In genomic region chr15:55819397-55820034, GRCh38 we compare ENCODE assay signal across 18 cellular contexts.
DNase-seq lines count a peak whose midpoint lies in the region; ATAC-seq and TF ChIP-seq lines count a peak whose summit lies in the region.
"Had no signal": no experiment of that assay in that cellular context is flagged by ENCODE, and none has a peak within 500 bp of the region (broad histone marks: within the 10 kb centered on the region; RNA-seq: fewer than 3 reads in every experiment).

No MANE protein-coding gene starts in this region.

- no peak overlapping the region for H2BK15ac ChIP-seq in mesendoderm (replicated peaks; ENCODE audit: low read depth)

- H3K27ac ChIP-seq in GM23338 (ENCODE audit: low read depth) (no peak overlapping the region), SJCRH30 (no peak overlapping the region), mesendoderm (ENCODE audit: low read depth, low read length) (no peak overlapping the region), trophoblast cell (ENCODE audit: low read depth, low read length) (no peak overlapping the region)
- H3K27ac ChIP-seq: RWPE1, SK-N-MC had no signal

- H3K9ac ChIP-seq in mesendoderm (ENCODE audit: low read length) (no peak overlapping the region), trophoblast cell (ENCODE audit: low read length) (no peak overlapping the region)

- H3K4me1 ChIP-seq in GM23338 (ENCODE audit: insufficient read depth) (no peaks in the 10 kb centered on the region), SJCRH30 (no peaks in the 10 kb centered on the region; the same call in 1 of the 2 replicates), mesendoderm (ENCODE audit: control insufficient read depth, low read depth, low read length) (peaks cover 3% of the 10 kb centered on the region), trophoblast cell (ENCODE audit: control insufficient read depth in 1 of 2, insufficient read depth in 2 of 2, low read length in 2 of 2) (no peaks in the 10 kb centered on the region)

- no peak overlapping the region for H2BK12ac ChIP-seq in trophoblast cell (ENCODE audit: low read length)

- H2BK120ac ChIP-seq in mesendoderm (ENCODE audit: low read depth, low read length) (no peak overlapping the region), trophoblast cell (ENCODE audit: insufficient read depth, low read length, poor library complexity) (no peak overlapping the region)

- no peaks in the 10 kb centered on the region for H3K27me3 ChIP-seq in GM23338 (ENCODE audit: insufficient read depth)
- no peaks in the 10 kb centered on the region for H3K27me3 ChIP-seq in SJCRH30
- H3K27me3 ChIP-seq in mesendoderm (ENCODE audit: insufficient read depth, low read length, poor library complexity): no peaks in the 10 kb centered on the region
- H3K27me3 ChIP-seq in trophoblast cell (ENCODE audit: insufficient read depth, low read length): no peaks in the 10 kb centered on the region

- no peaks in the 10 kb centered on the region for H3F3A ChIP-seq in GM23338 (replicated peaks; ENCODE audit: low read depth)

- H4K8ac ChIP-seq in mesendoderm (ENCODE audit: low read depth, low read length): no peak overlapping the region
- no peak overlapping the region for H4K8ac ChIP-seq in trophoblast cell (ENCODE audit: low read depth, low read length)

- H3K9me2 ChIP-seq in GM23338 (ENCODE audit: insufficient read depth): 0 out of 2 replicates have a peak, but pooled peaks cover 3% of the 10 kb centered on the region

- H4K91ac ChIP-seq in trophoblast cell (ENCODE audit: low read depth, low read length): no peak overlapping the region

- no peaks in the 10 kb centered on the region for H3K36me3 Mint-ChIP-seq in GM23338 (ENCODE audit: low read depth)
- H3K36me3 Mint-ChIP-seq: CD4-positive, CD25-positive, alpha-beta regulatory T cell had no signal

- H2AK5ac ChIP-seq in mesendoderm (ENCODE audit: low read length): no peak overlapping the region
- no peak overlapping the region for H2AK5ac ChIP-seq in trophoblast cell (ENCODE audit: low read length)

- H4K5ac ChIP-seq in mesendoderm (ENCODE audit: low read length): no peak overlapping the region

- H3K4me3 ChIP-seq in GM23338 (no peak overlapping the region), SJCRH30 (peak overlapping the region; percentile 33), mesendoderm (ENCODE audit: low read length) (no peak overlapping the region), trophoblast cell (ENCODE audit: low read depth, low read length) (peak overlapping the region; percentile 29)
- H3K4me3 ChIP-seq: SK-N-MC had no signal

- no CpG with 5 or more reads among the region's 10 CpGs for WGBS in mesendoderm (ENCODE audit: extremely low coverage, insufficient coverage, low lambda C conversion rate)
- no CpG with 5 or more reads among the region's 10 CpGs for WGBS in trophoblast cell (ENCODE audit: extremely low coverage, insufficient coverage, insufficient read length)

- peaks cover 6% of the 10 kb centered on the region for H3K4me1 Mint-ChIP-seq in GM23338
- H3K4me1 Mint-ChIP-seq: CD4-positive, CD25-positive, alpha-beta regulatory T cell had no signal

- ATAC-seq in GM23338: peak; percentile 57
- no peak for ATAC-seq in HG02610 (IDR thresholded peaks at IDR 0.05; ENCODE audit: unreplicated experiment)
- ATAC-seq: PC-3 had no signal

- TF ChIP-seq CTCF in GM23338 (conservative IDR thresholded peaks at IDR 0.05; ENCODE audit: low read depth in 2 of 2): no peak

- H2AFZ ChIP-seq in GM23338 (peak overlapping the region; percentile 74; the same call in 1 of the 2 replicates), trophoblast cell (ENCODE audit: insufficient read depth, low read length, poor library complexity) (no peak overlapping the region)

- H3K23ac ChIP-seq in mesendoderm (ENCODE audit: low read length): no peak overlapping the region
- H3K23ac ChIP-seq in trophoblast cell (ENCODE audit: low read length): no peak overlapping the region

- H3K4me3 Mint-ChIP-seq in GM23338: no peak overlapping the region
- H3K4me3 Mint-ChIP-seq: CD4-positive, CD25-positive, alpha-beta regulatory T cell had no signal

- H3K14ac ChIP-seq in trophoblast cell (ENCODE audit: low read length): no peak overlapping the region

- DNase-seq in GM23338 (ENCODE audit: low spot score): peak; percentile 22
- peak; percentile 27 to 46 for DNase-seq in SJCRH30
- peak; percentile 16 for DNase-seq in mesendoderm
- no peak for DNase-seq in trophoblast cell
- no peak for DNase-seq in stimulated activated naive CD4-positive, alpha-beta T cell treated with Interleukin-2 at 50 U/mL for 16 hours (lab: John Stamatoyannopoulos, UW)
- no peak for DNase-seq in central memory CD4-positive, alpha-beta T cell
- DNase-seq: ACHN; CD4-positive, CD25-positive, alpha-beta regulatory T cell; HCEC 1CT; KBM-7; MV-4-11; NCI-H1417 treated with DMSO at 0.1 percent for 48 hours; NCI-H1930; NCI-H748 treated with DMSO at 0.1 percent for 48 hours; PC-3 had no signal

- H3K9me3 Mint-ChIP-seq in GM23338: no peaks in the 10 kb centered on the region; the same call in 2 of the 3 replicates

- H3K27ac Mint-ChIP-seq in GM23338: no peak overlapping the region
- H3K27ac Mint-ChIP-seq: CD4-positive, CD25-positive, alpha-beta regulatory T cell had no signal

- H3K4ac ChIP-seq in mesendoderm (ENCODE audit: low read depth, low read length) (no peak overlapping the region), trophoblast cell (ENCODE audit: low read depth, low read length) (no peak overlapping the region)

- no peaks in the 10 kb centered on the region for H4K20me1 ChIP-seq in GM23338 (replicated peaks; ENCODE audit: insufficient read depth)

- no peak overlapping the region for H4K12ac ChIP-seq in trophoblast cell (ENCODE audit: low read depth, low read length)

- H3K4me2 ChIP-seq in GM23338: no peak overlapping the region
- no peak overlapping the region for H3K4me2 ChIP-seq in mesendoderm (ENCODE audit: low read length)
- H3K4me2 ChIP-seq in trophoblast cell (ENCODE audit: low read length): no peak overlapping the region

- no peaks in the 10 kb centered on the region for H3K36me3 ChIP-seq in GM23338 (ENCODE audit: insufficient read depth)
- no peaks in the 10 kb centered on the region for H3K36me3 ChIP-seq in SJCRH30
- H3K36me3 ChIP-seq in mesendoderm (ENCODE audit: control insufficient read depth, insufficient read depth, low read length): no peaks in the 10 kb centered on the region
- H3K36me3 ChIP-seq in trophoblast cell (ENCODE audit: control insufficient read depth in 1 of 2, insufficient read depth in 2 of 2, low read length in 2 of 2): no peaks in the 10 kb centered on the region

- H2BK5ac ChIP-seq in mesendoderm (ENCODE audit: low read length) (no peak overlapping the region), trophoblast cell (ENCODE audit: low read depth, low read length, poor library complexity) (no peak overlapping the region)

- H3K79me1 ChIP-seq in mesendoderm (ENCODE audit: low read length): no peaks in the 10 kb centered on the region
- no peaks in the 10 kb centered on the region for H3K79me1 ChIP-seq in trophoblast cell (ENCODE audit: low read length)

- H3K56ac ChIP-seq in mesendoderm (ENCODE audit: low read length): no peak overlapping the region

- no peaks in the 10 kb centered on the region for H3K27me3 Mint-ChIP-seq in GM23338 (ENCODE audit: insufficient read depth, low read depth, poor library complexity)

- H3K9me3 ChIP-seq in SJCRH30 (replicated peaks) (no peaks in the 10 kb centered on the region), trophoblast cell (ENCODE audit: insufficient read depth, low read depth, low read length) (no peaks in the 10 kb centered on the region)

- H3K18ac ChIP-seq in mesendoderm (ENCODE audit: low read length) (no peak overlapping the region), trophoblast cell (ENCODE audit: low read length) (no peak overlapping the region)

- no peaks in the 10 kb centered on the region for H3K79me2 ChIP-seq in GM23338 (replicated peaks; ENCODE audit: insufficient read depth)
- H3K79me2 ChIP-seq in mesendoderm (ENCODE audit: control insufficient read depth, insufficient read depth, low read length): no peaks in the 10 kb centered on the region
- H3K79me2 ChIP-seq in trophoblast cell (ENCODE audit: control insufficient read depth, insufficient read depth, low read length, poor library complexity): no peaks in the 10 kb centered on the region

TF ChIP-seq in GM23338, 12 proteins besides CTCF, POLR2A, EP300 and RAD21 (continues in another document):
- TF ChIP-seq, protein P1, sequence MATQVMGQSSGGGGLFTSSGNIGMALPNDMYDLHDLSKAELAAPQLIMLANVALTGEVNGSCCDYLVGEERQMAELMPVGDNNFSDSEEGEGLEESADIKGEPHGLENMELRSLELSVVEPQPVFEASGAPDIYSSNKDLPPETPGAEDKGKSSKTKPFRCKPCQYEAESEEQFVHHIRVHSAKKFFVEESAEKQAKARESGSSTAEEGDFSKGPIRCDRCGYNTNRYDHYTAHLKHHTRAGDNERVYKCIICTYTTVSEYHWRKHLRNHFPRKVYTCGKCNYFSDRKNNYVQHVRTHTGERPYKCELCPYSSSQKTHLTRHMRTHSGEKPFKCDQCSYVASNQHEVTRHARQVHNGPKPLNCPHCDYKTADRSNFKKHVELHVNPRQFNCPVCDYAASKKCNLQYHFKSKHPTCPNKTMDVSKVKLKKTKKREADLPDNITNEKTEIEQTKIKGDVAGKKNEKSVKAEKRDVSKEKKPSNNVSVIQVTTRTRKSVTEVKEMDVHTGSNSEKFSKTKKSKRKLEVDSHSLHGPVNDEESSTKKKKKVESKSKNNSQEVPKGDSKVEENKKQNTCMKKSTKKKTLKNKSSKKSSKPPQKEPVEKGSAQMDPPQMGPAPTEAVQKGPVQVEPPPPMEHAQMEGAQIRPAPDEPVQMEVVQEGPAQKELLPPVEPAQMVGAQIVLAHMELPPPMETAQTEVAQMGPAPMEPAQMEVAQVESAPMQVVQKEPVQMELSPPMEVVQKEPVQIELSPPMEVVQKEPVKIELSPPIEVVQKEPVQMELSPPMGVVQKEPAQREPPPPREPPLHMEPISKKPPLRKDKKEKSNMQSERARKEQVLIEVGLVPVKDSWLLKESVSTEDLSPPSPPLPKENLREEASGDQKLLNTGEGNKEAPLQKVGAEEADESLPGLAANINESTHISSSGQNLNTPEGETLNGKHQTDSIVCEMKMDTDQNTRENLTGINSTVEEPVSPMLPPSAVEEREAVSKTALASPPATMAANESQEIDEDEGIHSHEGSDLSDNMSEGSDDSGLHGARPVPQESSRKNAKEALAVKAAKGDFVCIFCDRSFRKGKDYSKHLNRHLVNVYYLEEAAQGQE (IDR thresholded peaks at IDR 0.05; ENCODE audit: unreplicated experiment): no peak
- TF ChIP-seq EZH2 (IDR thresholded peaks at IDR 0.05; ENCODE audit: low read depth, unreplicated experiment) (no peak), ZNF114 (CRISPR knock-in tag; IDR thresholded peaks at IDR 0.05) (no peak), POLR2AphosphoS5 (IDR thresholded peaks at IDR 0.05; ENCODE audit: low read depth) (no peak)

Comparison
In these comparisons a context has a peak if more than half of its experiments do, and no peak if none do; other contexts are left out.
1. DNase-seq: peak in GM23338 (single experiment), SJCRH30 (2 of 2) and mesendoderm (single experiment); none in trophoblast cell (0 of 2), stimulated activated naive CD4-positive, alpha-beta T cell treated with Interleukin-2 at 50 U/mL for 16 hours (single experiment) and central memory CD4-positive, alpha-beta T cell (single experiment).
2. H3K4me3 ChIP-seq: peak in SJCRH30 (single experiment) and trophoblast cell (single experiment); none in GM23338 (single experiment) and mesendoderm (single experiment).